In genomic region chr12:21169878-21170472, GRCh38 we compare ENCODE assay signal across 1 cellular context.
TF ChIP-seq lines count a peak whose summit lies in the region.

No MANE protein-coding gene starts in this region.

TF ChIP-seq in WTC11, 78 proteins besides CTCF, POLR2A, EP300 and RAD21 (continued from another document):
- TF ChIP-seq CDX4 (CRISPR knock-in tag; IDR thresholded peaks at IDR 0.05; ENCODE audit: borderline replicate concordance), result no peak
